7 cellular contexts compared by ENCODE assay signal in the genomic region with DNA sequence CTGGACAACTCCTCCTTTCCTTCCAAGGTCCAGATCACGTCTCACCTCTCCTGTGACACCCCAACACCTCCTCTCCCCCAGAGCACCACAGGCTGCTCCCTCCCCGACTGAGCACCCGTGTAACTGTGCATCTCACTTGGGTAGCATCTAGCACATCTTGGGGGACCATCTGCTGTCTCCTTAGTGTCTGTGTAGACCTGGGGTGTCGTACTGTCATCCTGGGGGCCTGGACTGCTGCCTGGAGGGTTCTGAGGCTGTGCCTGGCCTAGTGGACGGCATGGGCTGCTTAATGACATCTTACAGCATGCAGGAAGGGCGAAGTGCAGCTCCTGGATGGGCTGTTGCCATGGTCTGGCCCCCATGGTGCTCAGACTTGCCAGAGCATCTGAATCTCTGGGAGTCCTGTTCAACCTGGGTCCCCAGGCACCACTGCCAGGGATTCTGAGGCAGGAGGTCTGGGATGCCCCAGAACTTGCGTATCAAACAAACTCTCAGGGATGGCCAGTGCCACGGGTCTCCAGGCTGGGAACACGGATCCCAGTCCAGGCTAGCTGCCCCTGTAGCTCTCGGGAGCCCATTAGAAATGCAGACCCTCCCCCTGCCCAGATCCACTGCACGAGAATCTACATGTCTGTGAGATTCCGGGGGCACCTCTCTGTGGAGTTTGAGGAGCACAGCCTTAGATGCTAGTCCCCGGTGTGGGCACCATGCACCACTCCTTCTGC.
DNase-seq lines count a peak whose midpoint lies in the region; ATAC-seq and TF ChIP-seq lines count a peak whose summit lies in the region.
"Not testable (repeated sequence)": the region's sequence is repeated elsewhere in the genome, so short reads cannot be mapped to it uniquely, and the experiment has no call there.

No MANE protein-coding gene starts in this region.

- intact Hi-C loops in IMR-90 (cut with micrococcal nuclease); sigmoid colon (cut with DNase I); vagina (cut with DNase I): not testable (repeated sequence)

- WGBS in IMR-90 (ENCODE audit: extremely low coverage in 2 of 2, insufficient read length in 1 of 2), 2 experiments = no CpG with 5 or more reads among the region's 13 CpGs
- WGBS in sigmoid colon, 2 donors = 81 to 89% methylated on average over 12 to 13 of the region's 13 CpGs

- not testable (repeated sequence) for H2AFZ ChIP-seq in IMR-90 (replicated peaks; ENCODE audit: low read length, poor library complexity)

- not testable (repeated sequence) for H3K4me3 ChIP-seq in IMR-90 (ENCODE audit: insufficient read depth, low read depth, low read length); sigmoid colon; vagina

- H2BK20ac ChIP-seq in IMR-90 (ENCODE audit: low read depth, low read length) = peak overlapping the region; percentile 90; the same call in 1 of the 2 replicates

- peak overlapping the region; percentile 96; the same call in 1 of the 2 replicates for H3K14ac ChIP-seq in IMR-90 (replicated peaks; ENCODE audit: low read depth, low read length)

- H4K20me1 ChIP-seq in IMR-90 (ENCODE audit: insufficient read depth, low read length) = not testable (repeated sequence)

- dilution Hi-C loops in IMR-90 (cut with HindIII; ENCODE audit: low sequenced_read_pairs, unreplicated experiment) = not testable (repeated sequence)

- H2BK15ac ChIP-seq in IMR-90 (ENCODE audit: low read depth, low read length) = peak overlapping the region; percentile 64; the same call in 1 of the 3 replicates

- H3K36me3 Mint-ChIP-seq in chondrocyte (ENCODE audit: low read depth) = peaks cover 11% of the 10 kb centered on the region
- not testable (repeated sequence) for H3K36me3 Mint-ChIP-seq in type B pancreatic cell

- H3K23ac ChIP-seq in IMR-90 (ENCODE audit: low read depth, low read length) = not testable (repeated sequence)

- BruUV-seq in IMR-90 (replicated peaks; lab: Mats Ljungman, UMichigan) = not testable (repeated sequence)

- in situ Hi-C loops in IMR-90 (cut with MboI; ENCODE audit: low sequenced_read_pairs) = not testable (repeated sequence)

- not testable (repeated sequence) for ATAC-seq in IMR-90 (ENCODE audit: low read depth)

- not testable (repeated sequence) for DNase-seq in IMR-90
- DNase-seq in chondrocyte (ENCODE audit: low spot score) (peak; percentile 40), ecto neural progenitor cell (ENCODE audit: low spot score) (peak; percentile 26), mesenteric fat pad (ENCODE audit: low spot score) (peak; percentile 68), sigmoid colon (peak; percentile 46), type B pancreatic cell (ENCODE audit: extremely low spot score, unreplicated experiment) (peak; percentile 49), vagina (ENCODE audit: extremely low spot score in 2 of 2) (peak; percentile 79 to 95)

- peak overlapping the region; percentile 8 to 92; a peak in 2 of 4 replicates for H4K8ac ChIP-seq in IMR-90 (ENCODE audit: low read depth in 2 of 2, low read length in 2 of 2)

- H3K4me2 ChIP-seq in IMR-90 (ENCODE audit: low read depth, low read length) = not testable (repeated sequence)

- not testable (repeated sequence) for H3K56ac ChIP-seq in IMR-90 (ENCODE audit: extremely low read depth, insufficient read depth, low read length)

- TF ChIP-seq EP300 in sigmoid colon (IDR thresholded peaks at IDR 0.05) = not testable (repeated sequence)

- H3K9me1 ChIP-seq in IMR-90 (ENCODE audit: insufficient read depth, low read length) = peaks cover 12% of the 10 kb centered on the region

- H3K4me3 Mint-ChIP-seq in chondrocyte (ENCODE audit: unreplicated experiment); type B pancreatic cell: not testable (repeated sequence)

- H3K9ac ChIP-seq in IMR-90 (ENCODE audit: low read depth, low read length) = peak overlapping the region; percentile 6; the same call in 1 of the 2 replicates

- not testable (repeated sequence) for H3K27me3 ChIP-seq in IMR-90 (ENCODE audit: control insufficient read depth, insufficient read depth, low read length); sigmoid colon; vagina

- H4K91ac ChIP-seq in IMR-90 (ENCODE audit: insufficient read depth, low read depth, low read length) = peak overlapping the region; percentile 93

- TF ChIP-seq CTCF in IMR-90 (conservative IDR thresholded peaks at IDR 0.05; ENCODE audit: low read depth, low read length); chondrocyte (IDR thresholded peaks at IDR 0.05); sigmoid colon (IDR thresholded peaks at IDR 0.05); type B pancreatic cell (conservative IDR thresholded peaks at IDR 0.05); vagina (IDR thresholded peaks at IDR 0.05): not testable (repeated sequence)

- POLR2A ChIA-PET in IMR-90 (lab: Charles Lee; ENCODE audit: unreplicated experiment) = not testable (repeated sequence)

- not testable (repeated sequence) for H3K27me3 Mint-ChIP-seq in chondrocyte (ENCODE audit: low read depth); type B pancreatic cell

- H2AK9ac ChIP-seq in IMR-90 (replicated peaks; ENCODE audit: low read depth, low read length, poor library complexity) = not testable (repeated sequence)

- not testable (repeated sequence) for TF ChIP-seq POLR2A in IMR-90 (IDR thresholded peaks at IDR 0.05; ENCODE audit: low read depth, low read length); sigmoid colon (IDR thresholded peaks at IDR 0.05); vagina (IDR thresholded peaks at IDR 0.05)

- H4K5ac ChIP-seq in IMR-90 (ENCODE audit: low read depth, low read length) = peak overlapping the region; percentile 88

- peak overlapping the region; percentile 79 for H2BK120ac ChIP-seq in IMR-90 (ENCODE audit: low read depth, low read length)

- peaks cover 39% of the 10 kb centered on the region for H3K4me1 Mint-ChIP-seq in chondrocyte (ENCODE audit: low read depth)
- not testable (repeated sequence) for H3K4me1 Mint-ChIP-seq in type B pancreatic cell (ENCODE audit: unreplicated experiment)

- H2AK5ac ChIP-seq in IMR-90 (ENCODE audit: low read depth, low read length) = peak overlapping the region; percentile 85

- peaks cover 14 to 23% of the 10 kb centered on the region in 2 experiments for H3K79me1 ChIP-seq in IMR-90 (ENCODE audit: low read depth in 1 of 2, low read length in 2 of 2)

- TF ChIP-seq RAD21 in IMR-90 (IDR thresholded peaks at IDR 0.05; ENCODE audit: low read length) = not testable (repeated sequence)

- H3K18ac ChIP-seq in IMR-90 (ENCODE audit: low read depth, low read length) = peak overlapping the region; percentile 91; the same call in 1 of the 2 replicates

- peak overlapping the region; percentile 92 for H3K27ac ChIP-seq in IMR-90 (ENCODE audit: insufficient read depth, low read length)
- H3K27ac ChIP-seq in sigmoid colon, vagina: not testable (repeated sequence)

- H3K4ac ChIP-seq in IMR-90 (ENCODE audit: low read depth, low read length) = peak overlapping the region; percentile 95

- peak overlapping the region; percentile 82 for H2BK5ac ChIP-seq in IMR-90 (ENCODE audit: low read depth, low read length, poor library complexity, severe bottlenecking)

- H3K36me3 ChIP-seq in IMR-90 (ENCODE audit: control insufficient read depth, insufficient read depth, low read length) = peaks cover 12% of the 10 kb centered on the region
- not testable (repeated sequence) for H3K36me3 ChIP-seq in sigmoid colon, vagina

- peaks cover 20% of the 10 kb centered on the region for H3K4me1 ChIP-seq in IMR-90 (ENCODE audit: control insufficient read depth, insufficient read depth, low read length)
- H3K4me1 ChIP-seq in sigmoid colon = peaks cover 0 to 13% (median 9%) of the 10 kb centered on the region in 4 donors
- H3K4me1 ChIP-seq in vagina = not testable (repeated sequence)

- CTCF ChIA-PET in IMR-90 (lab: Yijun Ruan, JAX) = not testable (repeated sequence)

- H3K9me3 ChIP-seq in IMR-90 (ENCODE audit: control insufficient read depth, insufficient read depth, low read length) = peaks cover 23% of the 10 kb centered on the region
- H3K9me3 ChIP-seq in sigmoid colon, vagina: not testable (repeated sequence)

- not testable (repeated sequence) for H3K9me3 Mint-ChIP-seq in chondrocyte (ENCODE audit: low read depth); type B pancreatic cell

- peak overlapping the region; percentile 77 for H3K27ac Mint-ChIP-seq in chondrocyte (ENCODE audit: unreplicated experiment)
- not testable (repeated sequence) for H3K27ac Mint-ChIP-seq in type B pancreatic cell
